ENCODE assay signal across 8 cellular contexts in genomic region chr1:23745515-23745914, GRCh38. TPM values are rescaled to one million over a fixed set of nuclear protein-coding genes. Genes with fewer than 3 reads are reported as not detected.
DNase-seq lines count a peak whose midpoint lies in the region; ATAC-seq and TF ChIP-seq lines count a peak whose summit lies in the region.

No MANE protein-coding gene starts in this region.

- peak; percentile 59 for DNase-seq in AG20443 (ENCODE audit: low spot score)
- DNase-seq in Panc1 (ENCODE audit: low read depth, low spot score), result no peak
- DNase-seq in effector memory CD8-positive, alpha-beta T cell, result no peak
- no peak for DNase-seq in progenitor cell of endocrine pancreas (ENCODE audit: low spot score, unreplicated experiment)
- no peak for DNase-seq in pons (ENCODE audit: low spot score)

- ATAC-seq in Panc1 (no peak), GM19351 (IDR thresholded peaks at IDR 0.05; ENCODE audit: unreplicated experiment) (no peak), GM21825 (IDR thresholded peaks at IDR 0.05; ENCODE audit: unreplicated experiment) (no peak)
- no peak for ATAC-seq in effector memory CD8-positive, alpha-beta T cell (replicated peaks)

- H3K27me3 Mint-ChIP-seq in effector memory CD8-positive, alpha-beta T cell, result no peaks in the 10 kb centered on the region
- no peaks in the 10 kb centered on the region for H3K27me3 Mint-ChIP-seq in progenitor cell of endocrine pancreas

- peak overlapping the region; percentile 86 to 90 for H3K4me3 Mint-ChIP-seq in effector memory CD8-positive, alpha-beta T cell
- peak overlapping the region; percentile 86 for H3K4me3 Mint-ChIP-seq in progenitor cell of endocrine pancreas (ENCODE audit: low read depth)

- no peaks in the 10 kb centered on the region for H3K9me3 Mint-ChIP-seq in effector memory CD8-positive, alpha-beta T cell
- H3K9me3 Mint-ChIP-seq in progenitor cell of endocrine pancreas (ENCODE audit: low read depth), result no peaks in the 10 kb centered on the region

- H3K36me3 Mint-ChIP-seq in effector memory CD8-positive, alpha-beta T cell (ENCODE audit: insufficient read depth), result peaks cover 38% of the 10 kb centered on the region
- H3K36me3 Mint-ChIP-seq in progenitor cell of endocrine pancreas (ENCODE audit: insufficient read depth), result peaks cover 6% of the 10 kb centered on the region

- peaks cover 30% of the 10 kb centered on the region for H3K4me1 ChIP-seq in Panc1 (ENCODE audit: control insufficient read depth, insufficient read depth, low read length)

- peak; percentile 42 for TF ChIP-seq CTCF in GM12874 (IDR thresholded peaks at IDR 0.05; ENCODE audit: insufficient read depth, low read depth, low read length)
- TF ChIP-seq CTCF in Panc1 (IDR thresholded peaks at IDR 0.05), result no peak; the same call in 1 of the 2 replicates
- TF ChIP-seq CTCF in progenitor cell of endocrine pancreas (IDR thresholded peaks at IDR 0.05; ENCODE audit: unreplicated experiment), result peak; percentile 51

- POLR2A ChIA-PET in Panc1 (lab: Charles Lee), result interaction anchor here (0.5 to 0.7 kb wide), 4 partner anchors 11 to 645 kb away, joined by 3 to 9 read pairs (median 5); no protein-coding TSS in a partner anchor

- H3K27me3 ChIP-seq in Panc1 (ENCODE audit: control insufficient read depth, insufficient read depth, low read length), result no peaks in the 10 kb centered on the region

- intact Hi-C loops in Panc1 (cut with micrococcal nuclease; ENCODE audit: unreplicated experiment), result no loop called here

- H3K4me3 ChIP-seq in Panc1 (ENCODE audit: low read depth in 2 of 2, low read length in 2 of 2), result peak overlapping the region in 1 of 2 experiments; percentile 90; a peak in 2 of 4 replicates

- H3K27ac ChIP-seq in Panc1 (ENCODE audit: low read length), result peak overlapping the region; percentile 49

- peaks cover 4% of the 10 kb centered on the region for H3K36me3 ChIP-seq in Panc1 (ENCODE audit: control insufficient read depth, insufficient read depth, low read length)

- CTCF ChIA-PET in Panc1 (lab: Charles Lee), result interaction anchor here (0.7 to 1.4 kb wide), 4 partner anchors 10 to 202 kb away, joined by 3 to 6 read pairs (median 4); no protein-coding TSS in a partner anchor

- H3K9me3 ChIP-seq in Panc1 (ENCODE audit: control insufficient read depth, insufficient read depth, low read depth, low read length), result no peaks in the 10 kb centered on the region

- in situ Hi-C loops in Panc1 (cut with HindIII; ENCODE audit: low pct_unique_long_range_greater_than_20kb, low sequenced_read_pairs), result no loop called here

- BruUV-seq in Panc1 (replicated peaks; lab: Mats Ljungman, UMichigan), result no TSS peak

- H3K27ac Mint-ChIP-seq in effector memory CD8-positive, alpha-beta T cell, result peak overlapping the region; percentile 62 to 84
- no peak overlapping the region for H3K27ac Mint-ChIP-seq in progenitor cell of endocrine pancreas

- H3K4me1 Mint-ChIP-seq in effector memory CD8-positive, alpha-beta T cell (ENCODE audit: low read depth in 2 of 2), result peaks cover 32 to 37% of the 10 kb centered on the region in 2 donors
- H3K4me1 Mint-ChIP-seq in progenitor cell of endocrine pancreas (ENCODE audit: low read depth), result peaks cover 26% of the 10 kb centered on the region

RNA-seq across cellular contexts. Expression of gene ELOA, which starts 2.2 kb away (rescaled TPM):
- total RNA-seq in Panc1 (2021; ENCODE audit: unreplicated experiment) (58.5 TPM), progenitor cell of endocrine pancreas (37.5 and 40.8 TPM in 2 replicates)
- polyA plus RNA-seq in Panc1 (2012; ENCODE audit: insufficient read length), result 25.6 TPM

RNA-seq across cellular contexts. Expression of gene PITHD1, which starts 32.7 kb away (rescaled TPM):
- total RNA-seq in Panc1 (2021; ENCODE audit: unreplicated experiment), result 48.9 TPM
- 43.0 TPM for polyA plus RNA-seq in Panc1 (2012; ENCODE audit: insufficient read length)
- total RNA-seq in progenitor cell of endocrine pancreas, result 52.8 and 53.8 TPM in 2 replicates

RNA-seq across cellular contexts. Expression of gene LYPLA2, which starts 45.4 kb away (rescaled TPM):
- total RNA-seq in Panc1 (2021; ENCODE audit: unreplicated experiment) (82.9 TPM), progenitor cell of endocrine pancreas (109 and 115 TPM in 2 replicates)
- 106 TPM for polyA plus RNA-seq in Panc1 (2012; ENCODE audit: insufficient read length)

RNA-seq across cellular contexts. Expression of gene RPL11, which starts 53.9 kb away (rescaled TPM):
- total RNA-seq in Panc1 (2021; ENCODE audit: unreplicated experiment), result 865 TPM
- polyA plus RNA-seq in Panc1 (2012; ENCODE audit: insufficient read length), result 1,505 TPM
- total RNA-seq in progenitor cell of endocrine pancreas, result 1,136 and 1,157 TPM in 2 replicates

RNA-seq across cellular contexts. Expression of gene GALE, which starts 55.0 kb away (rescaled TPM):
- total RNA-seq in Panc1 (2021; ENCODE audit: unreplicated experiment), result 114 TPM
- 112 TPM for polyA plus RNA-seq in Panc1 (2012; ENCODE audit: insufficient read length)
- total RNA-seq in progenitor cell of endocrine pancreas, result 49.9 and 53.3 TPM in 2 replicates
